ENCODE assay signal across 1 cellular context in genomic region chr1:229479660-229480399, GRCh38.
TF ChIP-seq lines count a peak whose summit lies in the region.

No MANE protein-coding gene starts in this region.

TF ChIP-seq in GM12878, 131 proteins besides CTCF, POLR2A, EP300 and RAD21 (continued from another document):
- TF ChIP-seq PKNOX1 (IDR thresholded peaks at IDR 0.05) (peak; percentile 75), YY1 (IDR thresholded peaks at IDR 0.05; ENCODE audit: low read depth, low read length) (no peak), ZNF687 (IDR thresholded peaks at IDR 0.05) (peak; percentile 14; the same call in 1 of the 2 replicates), NBN (IDR thresholded peaks at IDR 0.05) (0 out of 2 replicates have a peak, but pooled peaks have one; percentile 25), SREBF2 (IDR thresholded peaks at IDR 0.05; ENCODE audit: low read length) (no peak), JUNB (IDR thresholded peaks at IDR 0.05) (0 out of 2 replicates have a peak, but pooled peaks have one; percentile 26), EED (IDR thresholded peaks at IDR 0.05; ENCODE audit: low read depth) (peak; percentile 84), MEF2A (IDR thresholded peaks at IDR 0.05; ENCODE audit: insufficient read depth, low read depth, low read length) (no peak), WRNIP1 (IDR thresholded peaks at IDR 0.05; ENCODE audit: borderline replicate concordance, low read depth, low read length) (no peak), CREM (IDR thresholded peaks at IDR 0.05; ENCODE audit: low read depth) (peak; percentile 37; the same call in 1 of the 2 replicates), SMC3 (IDR thresholded peaks at IDR 0.05; ENCODE audit: borderline replicate concordance, low read length) (no peak), BCL11A (IDR thresholded peaks at IDR 0.05; ENCODE audit: low read depth, low read length) (no peak), TAF1 (IDR thresholded peaks at IDR 0.05; ENCODE audit: borderline replicate concordance, low read depth, low read length) (peak; percentile 17; the same call in 1 of the 2 replicates), CBX5 (IDR thresholded peaks at IDR 0.05; ENCODE audit: low read depth) (no peak), ESRRA (IDR thresholded peaks at IDR 0.05; ENCODE audit: low read length) (no peak), NFIC (IDR thresholded peaks at IDR 0.05; ENCODE audit: low read depth, low read length) (peak; percentile 36; the same call in 1 of the 2 replicates), CREB1 (IDR thresholded peaks at IDR 0.05; ENCODE audit: low read depth) (no peak), ZBTB4 (CRISPR knock-in tag; IDR thresholded peaks at IDR 0.05) (no peak), IKZF2 (IDR thresholded peaks at IDR 0.05) (peak; percentile 69 to 70), CHD1 (IDR thresholded peaks at IDR 0.05; ENCODE audit: low read depth, low read length) (no peak), PBX3 (IDR thresholded peaks at IDR 0.05; ENCODE audit: insufficient replicate concordance, low read depth, low read length) (peak; percentile 72), ETV6 (conservative IDR thresholded peaks at IDR 0.05 in 1 of 2, IDR thresholded peaks at IDR 0.05 in 1 of 2; ENCODE audit: borderline replicate concordance in 1 of 2, low read depth in 1 of 2) (peak in 1 of 2 experiments; percentile 75; a peak in 2 of 4 replicates), TCF3 (IDR thresholded peaks at IDR 0.05; ENCODE audit: borderline replicate concordance, insufficient read depth, low read depth, low read length) (peak; percentile 9; the same call in 1 of the 2 replicates), MLLT1 (IDR thresholded peaks at IDR 0.05) (no peak), PAX5 (IDR thresholded peaks at IDR 0.05; ENCODE audit: borderline replicate concordance, low read depth, low read length) (peak; percentile 83), ZBTB33 (IDR thresholded peaks at IDR 0.05) (no peak), CHD4 (IDR thresholded peaks at IDR 0.05) (no peak), DPF2 (IDR thresholded peaks at IDR 0.05) (0 out of 2 replicates have a peak, but pooled peaks have one; percentile 33), MTA2 (IDR thresholded peaks at IDR 0.05; ENCODE audit: low read depth) (0 out of 2 replicates have a peak, but pooled peaks have one; percentile 36), HDAC6 (IDR thresholded peaks at IDR 0.05; ENCODE audit: unreplicated experiment) (no peak), IKZF1 (conservative IDR thresholded peaks at IDR 0.05) (peak; percentile 65), HDGF (IDR thresholded peaks at IDR 0.05) (peak; percentile 51), TCF12 (IDR thresholded peaks at IDR 0.05; ENCODE audit: low read depth, low read length) (0 out of 2 replicates have a peak, but pooled peaks have one; percentile 30), RUNX3 (IDR thresholded peaks at IDR 0.05; ENCODE audit: low read length) (peak; percentile 58), FOXM1 (IDR thresholded peaks at IDR 0.05; ENCODE audit: low read depth, low read length) (no peak), PML (IDR thresholded peaks at IDR 0.05; ENCODE audit: low read length) (no peak), NR2F1 (conservative IDR thresholded peaks at IDR 0.05) (peak; percentile 66), BHLHE40 (IDR thresholded peaks at IDR 0.05; ENCODE audit: borderline replicate concordance in 1 of 2, low read depth in 2 of 2, low read length in 1 of 2) (peak in 1 of 2 experiments; percentile 14; a peak in 1 of 4 replicates)
TF ChIP-seq in GM12878: peak in this region for 25.
